In genomic region chr6:165511807-165512206, GRCh38 we compare ENCODE assay signal across 13 cellular contexts.
A peak's percentile ranks its signal among the peaks of the same experiment; 100 is the strongest.
DNase-seq lines count a peak whose midpoint lies in the region; ATAC-seq and TF ChIP-seq lines count a peak whose summit lies in the region.
"Had no signal": no experiment of that assay in that cellular context is flagged by ENCODE, and none has a peak within 500 bp of the region (broad histone marks: within the 10 kb centered on the region; RNA-seq: fewer than 3 reads in every experiment).

No MANE protein-coding gene starts in this region.

- no peak overlapping the region for H3K4me3 ChIP-seq in GM06990 (replicated peaks; ENCODE audit: low read depth, low read length)
- H3K4me3 ChIP-seq: hepatocyte, stomach had no signal

- no peaks in the 10 kb centered on the region for H3K27me3 ChIP-seq in GM06990 (replicated peaks; ENCODE audit: control insufficient read depth, insufficient read depth, low read length)
- H3K27me3 ChIP-seq: hepatocyte, stomach had no signal

- DNase-seq in GM06990 (ENCODE audit: extremely low read depth, insufficient read length) (peak; percentile 9), NCI-H2227 treated with DMSO at 0.1 percent for 48 hours (lab: John Stamatoyannopoulos, UW) (no peak), NCI-H1436 treated with DMSO at 0.1 percent for 48 hours (lab: John Stamatoyannopoulos, UW) (no peak), NCI-H2107 (lab: John Stamatoyannopoulos, UW) (no peak), NCI-H1048 (lab: John Stamatoyannopoulos, UW) (no peak)
- DNase-seq: activated CD8-positive, alpha-beta memory T cell treated with anti-CD3 and anti-CD28 coated beads, Interleukin-2, amount 50 U/mL, for 48 hours; mammary epithelial cell; NCI-H187 treated with DMSO at 0.1 percent for 48 hours; stomach had no signal

- no peak for TF ChIP-seq CTCF in GM06990 (IDR thresholded peaks at IDR 0.05; ENCODE audit: insufficient read depth, low read length, poor library complexity, severe bottlenecking)

- ATAC-seq in GM19324 (IDR thresholded peaks at IDR 0.05; ENCODE audit: low FRiP score, unreplicated experiment), result peak; percentile 57
- peak; percentile 96 for ATAC-seq in HG02623 (IDR thresholded peaks at IDR 0.05; ENCODE audit: unreplicated experiment)
- peak; percentile 91 for ATAC-seq in HG03354 (IDR thresholded peaks at IDR 0.05; ENCODE audit: poor library complexity, severe bottlenecking, unreplicated experiment)

- no peaks in the 10 kb centered on the region for H3K36me3 ChIP-seq in GM06990 (ENCODE audit: control insufficient read depth, insufficient read depth, low read length)
- H3K36me3 ChIP-seq: stomach had no signal
